In genomic region chr12:56152756-56153137, GRCh38 we compare ENCODE assay signal across 2 cellular contexts.
TF ChIP-seq lines count a peak whose summit lies in the region.

No MANE protein-coding gene starts in this region.

TF ChIP-seq in H1, 55 proteins besides CTCF, POLR2A, EP300 and RAD21:
- TF ChIP-seq SIRT6 (IDR thresholded peaks at IDR 0.05; ENCODE audit: low read length): no peak
- no peak for TF ChIP-seq KDM4A (IDR thresholded peaks at IDR 0.05; ENCODE audit: low read depth, low read length, severe bottlenecking)
- TF ChIP-seq SAP30 (IDR thresholded peaks at IDR 0.05; ENCODE audit: insufficient read depth, insufficient replicate concordance, low read length): no peak
- no peak for TF ChIP-seq TAF1 (IDR thresholded peaks at IDR 0.05; ENCODE audit: low read depth, low read length)
- no peak for TF ChIP-seq RNF2 (IDR thresholded peaks at IDR 0.05; ENCODE audit: borderline replicate concordance, low read depth, low read length, missing control alignments, poor library complexity, severe bottlenecking)
- no peak for TF ChIP-seq KDM1A (IDR thresholded peaks at IDR 0.05; ENCODE audit: borderline replicate concordance, low read length)
- TF ChIP-seq EGR1 (IDR thresholded peaks at IDR 0.05; ENCODE audit: borderline replicate concordance, low read depth, low read length): no peak
- TF ChIP-seq TBP (IDR thresholded peaks at IDR 0.05; ENCODE audit: low read depth, low read length): no peak
- TF ChIP-seq CHD7 (IDR thresholded peaks at IDR 0.05; ENCODE audit: insufficient replicate concordance, low read length): no peak
TF ChIP-seq in H1: peak in this region for 0.

TF ChIP-seq in GM12891, 5 proteins besides CTCF, POLR2A, EP300 and RAD21:
- no peak for TF ChIP-seq POU2F2 (IDR thresholded peaks at IDR 0.05; ENCODE audit: low read depth, low read length)
- TF ChIP-seq TAF1 (IDR thresholded peaks at IDR 0.05; ENCODE audit: low read depth, low read length): no peak
- TF ChIP-seq POLR2AphosphoS5 (IDR thresholded peaks at IDR 0.05; ENCODE audit: low read depth, low read length): no peak
- TF ChIP-seq PAX5 (IDR thresholded peaks at IDR 0.05; ENCODE audit: insufficient read depth, low read length, severe bottlenecking): no peak
- no peak for TF ChIP-seq SPI1 (IDR thresholded peaks at IDR 0.05; ENCODE audit: low read depth, low read length)
